Comparison of ENCODE assay signal across 26 cellular contexts in the genomic region with DNA sequence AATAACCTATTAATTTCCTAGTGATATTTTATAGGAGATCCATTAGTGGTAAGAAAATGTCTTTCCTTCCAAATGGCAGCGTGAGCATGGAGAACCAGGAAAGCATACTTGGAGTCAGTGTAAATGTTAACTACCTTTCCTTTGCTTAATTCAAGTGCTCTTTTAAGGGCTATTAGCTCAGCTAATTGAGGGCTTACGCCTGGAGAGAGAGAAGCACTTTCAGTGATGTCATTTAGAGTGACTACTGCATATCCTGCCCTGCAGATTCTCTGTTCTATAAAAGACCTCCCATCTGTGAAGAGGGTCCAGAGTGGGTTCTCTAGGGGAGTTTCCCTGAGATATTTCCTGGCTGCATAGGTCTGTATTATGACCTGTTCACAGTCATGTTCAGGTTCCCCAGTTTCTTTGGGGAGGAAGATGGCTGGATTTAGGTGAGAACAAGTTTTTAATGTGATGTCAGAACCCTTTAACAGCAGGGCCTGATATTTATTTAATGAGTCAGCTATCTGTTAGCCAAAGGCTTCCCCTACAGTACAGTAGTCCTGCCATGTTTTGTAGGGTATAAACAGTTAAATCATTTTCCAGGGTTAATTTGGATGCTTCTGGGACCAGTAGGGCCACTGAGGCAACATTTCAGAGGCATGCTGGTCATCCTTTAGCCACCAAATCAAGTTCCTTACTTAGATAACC.
DNase-seq lines count a peak whose midpoint lies in the region; ATAC-seq, FAIRE-seq and TF ChIP-seq lines count a peak whose summit lies in the region.
"Had no signal": no experiment of that assay in that cellular context is flagged by ENCODE, and none has a peak within 500 bp of the region (broad histone marks: within the 10 kb centered on the region; RNA-seq: fewer than 3 reads in every experiment).

No MANE protein-coding gene starts in this region.

- no peak overlapping the region for H3K4me3 Mint-ChIP-seq in MCF 10A (ENCODE audit: unreplicated experiment)
- H3K4me3 Mint-ChIP-seq: CD4-positive, CD25-positive, alpha-beta regulatory T cell; GM23338; T-cell had no signal

- POLR2A ChIA-PET in MCF 10A (lab: Yijun Ruan, JAX) = interaction anchor here (0.8 kb wide), 1 partner anchor 8 kb away, joined by 3 read pairs; no protein-coding TSS in a partner anchor

- FAIRE-seq in H54 (lab: Jason Lieb, UNC) = no peak
- FAIRE-seq: GM12891, GM19239, HepG2 had no signal

- no peaks in the 10 kb centered on the region for H3K4me1 Mint-ChIP-seq in MCF 10A (ENCODE audit: insufficient read depth, unreplicated experiment)
- H3K4me1 Mint-ChIP-seq: CD4-positive, CD25-positive, alpha-beta regulatory T cell; GM23338; T-cell had no signal

- no peak for TF ChIP-seq CTCF in RWPE2 (IDR thresholded peaks at IDR 0.05; ENCODE audit: poor library complexity, severe bottlenecking)
- no peak for TF ChIP-seq CTCF in lower lobe of right lung (IDR thresholded peaks at IDR 0.05)
- TF ChIP-seq CTCF in MCF 10A (IDR thresholded peaks at IDR 0.05; ENCODE audit: unreplicated experiment) = no peak

- CTCF ChIA-PET in MCF 10A (lab: Yijun Ruan, JAX) = interaction anchor here (1.1 to 3.7 kb wide), 2 partner anchors 11 to 630 kb away, joined by 3 to 26 read pairs; no protein-coding TSS in a partner anchor

- peak; percentile 22 for DNase-seq in NCI-H1105 treated with DMSO at 0.1 percent for 48 hours (lab: John Stamatoyannopoulos, UW)
- no peak for DNase-seq in NCI-H1105 (lab: John Stamatoyannopoulos, UW)
- peak; percentile 30 for DNase-seq in HT1080 (ENCODE audit: low read depth)
- DNase-seq in RWPE2 (ENCODE audit: low spot score) = no peak
- DNase-seq in lower lobe of right lung = no peak
- no peak for DNase-seq in MCF 10A (ENCODE audit: unreplicated experiment)
- DNase-seq in H54 (ENCODE audit: insufficient read length, low spot score) = no peak
- DNase-seq: 8988T; BE2C; Caco-2; CD4-positive, CD25-positive, alpha-beta regulatory T cell; KG1; MV-4-11; NCI-H187; NCI-H345; NCI-H526 treated with DMSO at 0.1 percent for 48 hours; OCI-M1; RPMI8226; SIG-M5; T-cell had no signal

- TF ChIP-seq POLR2A in H54 (IDR thresholded peaks at IDR 0.05; ENCODE audit: low read depth, low read length) = no peak

- ATAC-seq in RWPE2 (ENCODE audit: low read depth) = peak; percentile 71; the same call in 2 of the 3 replicates
- peak; percentile 43 to 53 for ATAC-seq in lower lobe of right lung
- ATAC-seq in GM19467 (IDR thresholded peaks at IDR 0.05; ENCODE audit: unreplicated experiment) = no peak
- ATAC-seq: GM23338, HepG2, SK-N-SH treated with all-trans-retinoic acid at 6 μM for 48 hours, T-cell had no signal

- H3K4me1 ChIP-seq in RWPE2 (ENCODE audit: insufficient read depth, poor library complexity, severe bottlenecking) (no peaks in the 10 kb centered on the region), lower lobe of right lung (no peaks in the 10 kb centered on the region)
- H3K4me1 ChIP-seq: BE2C, Caco-2 had no signal

- H3K4me3 ChIP-seq in RWPE2 (ENCODE audit: severe bottlenecking) (no peak overlapping the region), lower lobe of right lung (no peak overlapping the region)
- H3K4me3 ChIP-seq: GM23338 had no signal

- H3K36me3 ChIP-seq in RWPE2 (ENCODE audit: low read depth) (no peaks in the 10 kb centered on the region), lower lobe of right lung (no peaks in the 10 kb centered on the region)
- H3K36me3 ChIP-seq: BE2C had no signal

- no TSS peak for BruUV-seq in MCF 10A (replicated peaks; lab: Mats Ljungman, UMichigan)

- H3K27me3 ChIP-seq in RWPE2 (ENCODE audit: insufficient read depth, poor library complexity, severe bottlenecking) (no peaks in the 10 kb centered on the region), lower lobe of right lung (ENCODE audit: low read depth) (no peaks in the 10 kb centered on the region)
- H3K27me3 ChIP-seq: BE2C had no signal

- H3K9me3 Mint-ChIP-seq in MCF 10A (ENCODE audit: unreplicated experiment) = no peaks in the 10 kb centered on the region

- intact Hi-C loops in lower lobe of right lung (cut with DNase I) (no loop called here), MCF 10A (cut with micrococcal nuclease) (no loop called here)

- no peaks in the 10 kb centered on the region for H3K36me3 Mint-ChIP-seq in MCF 10A (ENCODE audit: insufficient read depth, unreplicated experiment)
- H3K36me3 Mint-ChIP-seq: CD4-positive, CD25-positive, alpha-beta regulatory T cell; T-cell had no signal

- H3K9me3 ChIP-seq in RWPE2 (ENCODE audit: severe bottlenecking) = no peaks in the 10 kb centered on the region
- no peaks in the 10 kb centered on the region for H3K9me3 ChIP-seq in lower lobe of right lung
- H3K9me3 ChIP-seq: BE2C, Caco-2 had no signal

- H3K27ac Mint-ChIP-seq in MCF 10A (ENCODE audit: low read depth, unreplicated experiment) = no peak overlapping the region
- H3K27ac Mint-ChIP-seq: CD4-positive, CD25-positive, alpha-beta regulatory T cell; GM23338; T-cell had no signal

- H3K27ac ChIP-seq in RWPE2 (ENCODE audit: poor library complexity, severe bottlenecking) = no peak overlapping the region
- H3K27ac ChIP-seq in lower lobe of right lung = no peak overlapping the region

- H3K27me3 Mint-ChIP-seq in MCF 10A (ENCODE audit: insufficient read depth, unreplicated experiment) = peaks cover 5% of the 10 kb centered on the region

Comparison
In these comparisons a context has a peak if more than half of its experiments do, and no peak if none do; other contexts are left out.
1. DNase-seq: peak in NCI-H1105 treated with DMSO at 0.1 percent for 48 hours (single experiment) and HT1080 (single experiment); none in NCI-H1105 (single experiment), RWPE2 (single experiment), lower lobe of right lung (single experiment), MCF 10A (single experiment) and H54 (single experiment).